Comparison of ENCODE assay signal across 8 cellular contexts in the genomic region with DNA sequence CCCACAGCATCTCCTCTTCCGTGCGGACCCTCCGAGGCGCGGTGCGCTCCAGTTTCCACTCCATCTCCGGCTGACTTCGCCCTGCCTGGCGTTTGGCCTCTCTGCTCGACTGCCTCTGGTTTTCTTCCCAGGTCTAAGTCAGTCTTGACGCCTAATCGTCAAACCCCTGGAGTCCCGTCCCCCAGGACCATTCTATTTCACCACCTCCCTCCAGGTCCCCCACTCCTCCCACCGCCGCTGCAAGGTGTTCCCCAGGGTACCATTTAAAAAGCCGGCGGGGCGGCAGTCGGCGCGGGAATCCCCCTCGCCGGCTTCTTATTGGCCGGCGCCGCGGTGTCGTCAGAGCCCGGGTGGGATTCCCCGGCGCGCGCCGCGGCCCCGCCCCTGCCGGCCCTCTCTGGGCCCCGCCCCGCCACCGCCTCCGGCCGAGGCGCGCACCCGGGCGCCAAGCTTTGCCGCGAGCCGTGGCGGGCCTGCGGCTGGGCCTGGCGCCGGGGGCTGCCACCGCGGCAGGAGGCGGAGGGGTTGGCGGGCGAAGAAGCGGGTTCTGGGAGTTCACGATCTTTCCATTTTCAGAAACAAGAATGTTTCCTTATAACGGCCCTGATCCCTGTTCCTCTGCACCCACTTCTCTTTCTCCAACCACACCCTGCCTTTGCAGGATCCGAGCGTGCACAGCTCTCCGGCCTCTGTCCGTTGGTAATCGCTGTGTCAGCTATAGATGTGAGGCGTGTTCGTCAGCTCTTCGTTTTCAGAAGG.
DNase-seq lines count a peak whose midpoint lies in the region; ATAC-seq and TF ChIP-seq lines count a peak whose summit lies in the region.

A gene with protein sequence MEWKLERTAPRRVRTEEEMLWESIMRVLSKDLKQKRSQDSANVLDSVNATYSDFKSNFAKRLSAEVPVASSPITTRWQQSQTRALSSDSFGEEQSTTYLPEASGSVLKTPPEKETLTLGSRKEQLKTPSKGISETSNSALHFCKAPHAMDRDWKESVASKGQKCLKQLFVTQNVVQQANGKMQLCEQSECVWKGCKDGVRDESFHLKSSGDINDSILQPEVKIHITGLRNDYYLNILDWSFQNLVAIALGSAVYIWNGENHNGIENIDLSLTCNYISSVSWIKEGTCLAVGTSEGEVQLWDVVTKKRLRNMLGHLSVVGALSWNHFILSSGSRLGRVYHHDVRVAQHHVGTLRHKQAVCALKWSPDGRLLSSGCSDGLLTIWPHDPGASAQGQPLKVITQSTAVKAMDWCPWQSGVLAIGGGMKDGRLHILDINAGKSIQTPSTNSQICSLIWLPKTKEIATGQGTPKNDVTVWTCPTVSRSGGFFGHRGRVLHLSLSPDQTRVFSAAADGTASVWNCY (minus strand): TSS at position 241 of the 759 bp plus-strand sequence. CDS start 177 bp downstream, at position 64.

- in situ Hi-C loops in astrocyte of the cerebellum (cut with HindIII; ENCODE audit: low sequenced_read_pairs): no loop called here

- H3K36me3 ChIP-seq in iPS DF 6.9 (ENCODE audit: control insufficient read depth, insufficient read depth, low read length): no peaks in the 10 kb centered on the region

- no peaks in the 10 kb centered on the region for H3K4me1 ChIP-seq in iPS DF 6.9 (ENCODE audit: control insufficient read depth, insufficient read depth, low read length)

- ATAC-seq in GM18498 (IDR thresholded peaks at IDR 0.05; ENCODE audit: unreplicated experiment) (peak; percentile 93), HG02759 (IDR thresholded peaks at IDR 0.05; ENCODE audit: unreplicated experiment) (peak; percentile 94)

- H3K9me3 ChIP-seq in iPS DF 6.9 (ENCODE audit: control insufficient read depth, insufficient read depth, low read length): no peaks in the 10 kb centered on the region

- TF ChIP-seq CTCF in astrocyte of the cerebellum (IDR thresholded peaks at IDR 0.05; ENCODE audit: low read depth, low read length, missing control alignments): no peak

- H3K27me3 ChIP-seq in iPS DF 6.9 (ENCODE audit: control insufficient read depth, insufficient read depth, low read length): peaks cover 26% of the 10 kb centered on the region

- H3K27ac ChIP-seq in iPS DF 6.9 (ENCODE audit: low read length): no peak within 1 kb of the TSS

- H3K4me3 ChIP-seq in astrocyte of the cerebellum (ENCODE audit: low read depth, low read length): peak within 1 kb of the TSS; percentile 48
- H3K4me3 ChIP-seq in iPS DF 6.9 (ENCODE audit: low read length): peak within 1 kb of the TSS; percentile 25; the same call in 1 of the 2 replicates
- H3K4me3 ChIP-seq in skeletal muscle cell (ENCODE audit: low read depth, low read length): peak within 1 kb of the TSS; percentile 62

- no CpG with 5 or more reads among the region's 69 CpGs for WGBS in iPS DF 6.9 (ENCODE audit: insufficient coverage, insufficient read length)

- DNase-seq in NCI-H1105 treated with DMSO at 0.1 percent for 48 hours (lab: John Stamatoyannopoulos, UW) (peak; percentile 67), T-helper 22 cell (ENCODE audit: low read depth) (peak; percentile 66), astrocyte of the cerebellum (ENCODE audit: low read depth) (no peak), iPS DF 6.9 (ENCODE audit: low read depth, low spot score) (no peak), skeletal muscle cell (ENCODE audit: low read depth) (peak; percentile 22), GF-D8 (lab: John Stamatoyannopoulos, UW) (no peak)

Comparison
In these comparisons a context has a peak if more than half of its experiments do, and no peak if none do; other contexts are left out.
1. DNase-seq: peak in NCI-H1105 treated with DMSO at 0.1 percent for 48 hours (single experiment), T-helper 22 cell (single experiment) and skeletal muscle cell (single experiment); none in astrocyte of the cerebellum (single experiment), iPS DF 6.9 (single experiment) and GF-D8 (single experiment).
2. Peak in every context shown above with its lines, with median percentiles within 50 percentile points of each other: H3K4me3 ChIP-seq.